29 cellular contexts compared by ENCODE assay signal in genomic region chr3:142886021-142886420, GRCh38. TPM values are rescaled to one million over a fixed set of nuclear protein-coding genes. Genes with fewer than 3 reads are reported as not detected.
"Had no signal": no experiment of that assay in that cellular context is flagged by ENCODE, and none has a peak within 500 bp of the region (broad histone marks: within the 10 kb centered on the region; RNA-seq: fewer than 3 reads in every experiment).

No MANE protein-coding gene starts in this region.

- H2AFZ ChIP-seq: neural progenitor cell, parathyroid adenoma had no signal

- H3K9me3 Mint-ChIP-seq: natural killer cell; nephron; neural progenitor cell; stimulated activated memory B cell treated with anti-CD40 and anti-IgM and Interleukin-4, amounts not matched to agents 10 μg/mL and 1 μg/mL and 100 μg/mL, for 72 hours; stimulated activated naive CD8-positive, alpha-beta T cell treated with anti-CD3 and anti-CD28 coated beads, Interleukin-15, amount 100 ng/mL, for 72 hours had no signal

- H3K9ac ChIP-seq: neural progenitor cell, parathyroid adenoma had no signal

- H3K4me1 ChIP-seq: parathyroid adenoma, psoas muscle, right lobe of liver had no signal

- ATAC-seq: naive thymus-derived CD4-positive, alpha-beta T cell; natural killer cell; psoas muscle; right cardiac atrium; right lobe of liver; stimulated activated memory B cell treated with anti-CD40 and anti-IgM and Interleukin-4, amounts not matched to agents 10 μg/mL and 1 μg/mL and 100 μg/mL, for 72 hours; stimulated activated naive CD8-positive, alpha-beta T cell treated with anti-CD3 and anti-CD28 coated beads, Interleukin-15, amount 100 ng/mL, for 72 hours; stimulated activated naive CD8-positive, alpha-beta T cell treated with anti-CD3 and anti-CD28 coated beads, Interleukin-15, Interleukin-2, amounts not matched to agents 100 U/mL and 50 U/mL, for 24 hours; upper lobe of right lung had no signal

- H3K27ac ChIP-seq: neural progenitor cell, ovary, parathyroid adenoma, psoas muscle, right lobe of liver, sigmoid colon, thoracic aorta, thyroid gland, tibial nerve, upper lobe of right lung had no signal

- H3K4me3 Mint-ChIP-seq: naive thymus-derived CD4-positive, alpha-beta T cell; natural killer cell; nephron; neural progenitor cell; stimulated activated memory B cell treated with anti-CD40 and anti-IgM and Interleukin-4, amounts not matched to agents 10 μg/mL and 1 μg/mL and 100 μg/mL, for 72 hours; stimulated activated naive CD8-positive, alpha-beta T cell treated with anti-CD3 and anti-CD28 coated beads, Interleukin-15, amount 100 ng/mL, for 72 hours had no signal

- H3K79me2 ChIP-seq: parathyroid adenoma had no signal

- DNase-seq: naive thymus-derived CD4-positive, alpha-beta T cell; natural killer cell; occipital lobe; ovary; posterior cingulate gyrus; psoas muscle; right cardiac atrium; right lobe of liver; sigmoid colon; small intestine; spleen; stimulated activated CD4-positive, alpha-beta T cell treated with anti-CD3 and anti-CD28 coated beads, Interleukin-12 subunit alpha, Interleukin-12 subunit beta, amount 100 ng/mL, for 4 hours; stimulated activated CD4-positive, alpha-beta T cell treated with anti-CD3 and anti-CD28 coated beads, Interleukin-1b, Interleukin-23, amount 100 ng/mL, for 48 hours; stimulated activated CD4-positive, alpha-beta T cell treated with anti-CD3 and anti-CD28 coated beads, Interleukin-4, amount 100 ng/mL, for 1 hour; stimulated activated CD4-positive, alpha-beta T cell treated with anti-CD3 and anti-CD28 coated beads, Interleukin-4, amount 100 ng/mL, for 4 hours; stimulated activated CD8-positive, alpha-beta memory T cell treated with anti-CD3 and anti-CD28 coated beads, Interleukin-4, amount 100 ng/mL, for 48 hours; stimulated activated naive CD4-positive, alpha-beta T cell; stimulated activated naive CD8-positive, alpha-beta T cell treated with anti-CD3 and anti-CD28 coated beads, Interleukin-15, amount 100 ng/mL, for 72 hours; stimulated activated naive CD8-positive, alpha-beta T cell treated with anti-CD3 and anti-CD28 coated beads, Interleukin-15, Interleukin-2, amounts not matched to agents 100 U/mL and 50 U/mL, for 24 hours; thyroid gland; trophoblast cell; upper lobe of right lung had no signal

- FAIRE-seq: small intestine had no signal

- H3K27me3 ChIP-seq: ovary, right lobe of liver, thyroid gland had no signal

- H3K4me2 ChIP-seq: neural progenitor cell had no signal

- H3K9me3 ChIP-seq: ovary, psoas muscle, right lobe of liver, sigmoid colon, spleen, thoracic aorta, thyroid gland, tibial nerve, upper lobe of right lung had no signal

- H3K36me3 Mint-ChIP-seq: naive thymus-derived CD4-positive, alpha-beta T cell; natural killer cell; neural progenitor cell; stimulated activated memory B cell treated with anti-CD40 and anti-IgM and Interleukin-4, amounts not matched to agents 10 μg/mL and 1 μg/mL and 100 μg/mL, for 72 hours had no signal

- H3K27ac Mint-ChIP-seq: naive thymus-derived CD4-positive, alpha-beta T cell; natural killer cell; nephron; neural progenitor cell; progenitor cell of endocrine pancreas; stimulated activated memory B cell treated with anti-CD40 and anti-IgM and Interleukin-4, amounts not matched to agents 10 μg/mL and 1 μg/mL and 100 μg/mL, for 72 hours; stimulated activated naive CD8-positive, alpha-beta T cell treated with anti-CD3 and anti-CD28 coated beads, Interleukin-15, amount 100 ng/mL, for 72 hours had no signal

- H3K4me3 ChIP-seq: neural progenitor cell, ovary, psoas muscle, right lobe of liver, sigmoid colon, spleen, thoracic aorta, thyroid gland, tibial nerve, upper lobe of right lung had no signal

- H3K36me3 ChIP-seq: neural progenitor cell, ovary, right lobe of liver, sigmoid colon, spleen, thoracic aorta, thyroid gland, tibial nerve, upper lobe of right lung had no signal

RNA-seq across cellular contexts. Expression of gene PCOLCE2, which starts 2.9 kb away (rescaled TPM):
- total RNA-seq: naive thymus-derived CD4-positive, alpha-beta T cell; natural killer cell had no signal
